Comparison of ENCODE assay signal across 8 cellular contexts in the genomic region with DNA sequence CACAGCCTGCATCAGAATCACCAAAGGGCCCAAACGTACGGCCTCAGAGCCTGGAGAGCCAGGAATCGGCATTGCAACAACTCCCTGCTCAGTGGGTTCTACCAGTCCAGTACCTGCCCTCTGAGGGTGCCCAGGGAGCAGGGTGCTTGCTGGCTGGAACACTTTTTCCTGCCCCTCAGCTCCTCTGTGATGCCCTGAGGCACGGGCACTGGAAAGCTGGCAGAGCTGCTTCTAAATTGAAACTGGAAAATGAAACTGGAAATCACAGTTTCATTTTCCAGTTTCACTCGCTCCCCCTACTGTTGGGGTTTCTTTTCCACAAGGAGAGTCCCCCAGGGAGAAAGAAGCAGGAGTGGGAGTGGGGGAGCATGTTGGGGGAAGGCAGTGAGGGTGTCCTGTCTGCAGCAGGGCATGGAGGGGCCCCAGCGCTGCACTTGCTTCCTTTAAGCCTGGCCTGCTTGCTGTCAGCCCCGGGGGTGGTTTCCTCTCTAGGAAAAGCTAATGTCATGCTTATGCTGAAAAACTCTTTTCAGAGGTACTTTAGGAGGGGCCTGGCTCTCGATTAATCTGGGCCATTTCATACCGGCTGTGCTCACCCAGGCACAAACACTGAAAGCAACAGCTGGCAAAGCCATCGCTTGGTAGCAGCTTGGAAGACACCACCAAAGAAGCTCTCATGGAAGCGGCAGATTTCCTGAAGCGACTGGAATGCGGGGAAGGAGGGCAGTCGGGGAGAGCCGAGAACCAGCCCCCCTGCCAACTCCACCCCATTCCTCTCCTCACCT. TPM values are rescaled to one million over a fixed set of nuclear protein-coding genes. Genes with fewer than 3 reads are reported as not detected.
DNase-seq lines count a peak whose midpoint lies in the region; ATAC-seq and TF ChIP-seq lines count a peak whose summit lies in the region.

No MANE protein-coding gene starts in this region.

- no peak overlapping the region for H2BK120ac ChIP-seq in mesendoderm (ENCODE audit: low read depth, low read length)

- no peak overlapping the region for H2AK5ac ChIP-seq in mesendoderm (ENCODE audit: low read length)

- no peaks in the 10 kb centered on the region for H3K79me2 ChIP-seq in mesendoderm (ENCODE audit: control insufficient read depth, insufficient read depth, low read length)

- H3K4ac ChIP-seq in mesendoderm (ENCODE audit: low read depth, low read length), result no peak overlapping the region

- no peak for DNase-seq in Jurkat, Clone E6-1 (ENCODE audit: low read depth, low spot score)
- DNase-seq in adrenal gland (peak in 1 of 7 donors; percentile 55), mesendoderm (peak; percentile 36), middle frontal gyrus (ENCODE audit: extremely low spot score, low spot score) (no peak)

- H4K8ac ChIP-seq in mesendoderm (ENCODE audit: low read depth, low read length), result no peak overlapping the region

- H3K23ac ChIP-seq in mesendoderm (ENCODE audit: low read length), result no peak overlapping the region

- ATAC-seq in HG03025 (IDR thresholded peaks at IDR 0.05; ENCODE audit: low FRiP score, unreplicated experiment) (no peak), HG03135 (IDR thresholded peaks at IDR 0.05; ENCODE audit: unreplicated experiment) (no peak), HG03159 (IDR thresholded peaks at IDR 0.05; ENCODE audit: unreplicated experiment) (no peak)

- no peak for TF ChIP-seq POLR2A in adrenal gland (IDR thresholded peaks at IDR 0.05)

- H3K4me1 ChIP-seq in BLaER1 (peaks cover 99% of the 10 kb centered on the region), adrenal gland (replicated peaks in 1 of 2) (peaks cover 20 to 62% of the 10 kb centered on the region in 2 donors), mesendoderm (ENCODE audit: control insufficient read depth, low read depth, low read length) (peaks cover 7% of the 10 kb centered on the region)

- no peaks in the 10 kb centered on the region for H3K9me3 ChIP-seq in BLaER1
- H3K9me3 ChIP-seq in adrenal gland (replicated peaks in 1 of 3), result no peaks in the 10 kb centered on the region

- H3K36me3 ChIP-seq in BLaER1 (0 out of 2 replicates have a peak, but pooled peaks cover 6% of the 10 kb centered on the region), adrenal gland (replicated peaks in 1 of 2) (no peaks in the 10 kb centered on the region), mesendoderm (ENCODE audit: control insufficient read depth, insufficient read depth, low read length) (no peaks in the 10 kb centered on the region)

- H3K27me3 ChIP-seq in BLaER1, result no peaks in the 10 kb centered on the region
- no peaks in the 10 kb centered on the region for H3K27me3 ChIP-seq in adrenal gland
- H3K27me3 ChIP-seq in mesendoderm (ENCODE audit: insufficient read depth, low read length, poor library complexity), result no peaks in the 10 kb centered on the region

- H3K18ac ChIP-seq in mesendoderm (ENCODE audit: low read length), result no peak overlapping the region

- intact Hi-C loops in adrenal gland (cut with DNase I), result no loop called here

- peak overlapping the region; percentile 92 for H3K27ac ChIP-seq in BLaER1
- peak overlapping the region in 3 of 5 donors; percentile 34 to 79 (median 64) for H3K27ac ChIP-seq in adrenal gland
- no peak overlapping the region for H3K27ac ChIP-seq in mesendoderm (ENCODE audit: low read depth, low read length)

- H2BK5ac ChIP-seq in mesendoderm (ENCODE audit: low read length), result no peak overlapping the region

- no peaks in the 10 kb centered on the region for H3K79me1 ChIP-seq in mesendoderm (ENCODE audit: low read length)

- H3K4me3 ChIP-seq in BLaER1 (peak overlapping the region; percentile 56), adrenal gland (no peak overlapping the region), mesendoderm (ENCODE audit: low read length) (no peak overlapping the region)
- peak overlapping the region; percentile 41 for H3K4me3 ChIP-seq in Jurkat, Clone E6-1 (ENCODE audit: low read length)

- H3K9ac ChIP-seq in BLaER1 (peak overlapping the region; percentile 75), mesendoderm (ENCODE audit: low read length) (peak overlapping the region; percentile 6)

- H3K4me2 ChIP-seq in BLaER1, result peak overlapping the region; percentile 94
- H3K4me2 ChIP-seq in mesendoderm (ENCODE audit: low read length), result no peak overlapping the region

- peak overlapping the region; percentile 47 for H3K56ac ChIP-seq in mesendoderm (ENCODE audit: low read length)

- no peak overlapping the region for H4K5ac ChIP-seq in mesendoderm (ENCODE audit: low read length)

- peak in 1 of 6 experiments; percentile 22 for TF ChIP-seq CTCF in adrenal gland (IDR thresholded peaks at IDR 0.05)

- WGBS in adrenal gland, 4 donors, result 44 to 65% (median 59%) methylated on average over 7 to 15 of the region's 15 CpGs
- WGBS in mesendoderm (ENCODE audit: extremely low coverage, insufficient coverage, low lambda C conversion rate), result no CpG with 5 or more reads among the region's 15 CpGs

- H4K20me1 ChIP-seq in BLaER1, result no peaks in the 10 kb centered on the region

- no peak overlapping the region for H2BK15ac ChIP-seq in mesendoderm (replicated peaks; ENCODE audit: low read depth)

RNA-seq across cellular contexts. Expression of gene IRF1, which starts 26.2 kb away (rescaled TPM):
- 67.5 TPM for polyA plus RNA-seq in Jurkat, Clone E6-1 (2012; ENCODE audit: insufficient read depth, insufficient read length)
- 100 to 1,000 TPM in 1 of 8 donors, 10 to 100 TPM in 7; 12.0 to 116 (median 25.5) TPM for total RNA-seq in adrenal gland
- polyA plus RNA-seq in adrenal gland, result 10 to 100 TPM in 2 of 3 donors, 1 to 10 TPM in 1; 9.0 to 20.0 (median 10.7) TPM
- polyA plus RNA-seq in mesendoderm (2013, experiment 1 of 2), result 4.5 TPM
- polyA plus RNA-seq in mesendoderm (2013, experiment 2 of 2), result 4.1 TPM

Comparison
In these comparisons a context has a peak if more than half of its experiments do, and no peak if none do; other contexts are left out.
1. H3K4me3 ChIP-seq: peak in BLaER1 (single experiment) and Jurkat, Clone E6-1 (single experiment); none in adrenal gland (0 of 4) and mesendoderm (single experiment).